9 cellular contexts compared by ENCODE assay signal in genomic region chr9:35910613-35911488, GRCh38. TPM values are rescaled to one million over a fixed set of nuclear protein-coding genes. Genes with fewer than 3 reads are reported as not detected.
DNase-seq lines count a peak whose midpoint lies in the region; ATAC-seq, FAIRE-seq and TF ChIP-seq lines count a peak whose summit lies in the region.
"Had no signal": no experiment of that assay in that cellular context is flagged by ENCODE, and none has a peak within 500 bp of the region (broad histone marks: within the 10 kb centered on the region; RNA-seq: fewer than 3 reads in every experiment).

No MANE protein-coding gene starts in this region.

- H3K9ac ChIP-seq in K562 (ENCODE audit: insufficient read depth in 1 of 2, low read depth in 2 of 2, low read length in 2 of 2): no peak overlapping the region

- no peak overlapping the region for H3K4me2 ChIP-seq in K562 (ENCODE audit: insufficient read depth, low read length)

- ATAC-seq in K562 (peak; percentile 15; the same call in 1 of the 3 replicates), left lobe of liver (peak; percentile 65), GM19324 (IDR thresholded peaks at IDR 0.05; ENCODE audit: low FRiP score, unreplicated experiment) (no peak)

- in situ Hi-C loops in Caki2 (cut with HindIII; ENCODE audit: low pct_unique_long_range_greater_than_20kb, low sequenced_read_pairs) (no loop called here), K562 (cut with MboI) (no loop called here)

- WGBS in K562 (ENCODE audit: insufficient coverage, low coverage, missing lambda C conversion rate): 58% methylated on average over 8 of the region's 15 CpGs
- 75 to 76% methylated on average over 15 of the region's 15 CpGs for WGBS in thyroid gland, 2 donors

- CTCF ChIA-PET in K562 (lab: Yijun Ruan, JAX; ENCODE audit: low intra/inter-chr PET ratio): interaction anchor here (0.5 to 1.4 kb wide), 3 partner anchors 35 to 839 kb away, joined by 3 to 5 read pairs (median 3); no protein-coding TSS in a partner anchor

- TF ChIP-seq EP300 in K562 (IDR thresholded peaks at IDR 0.05; ENCODE audit: low read length): no peak

- no peaks in the 10 kb centered on the region for H3K36me3 ChIP-seq in SJCRH30
- H3K36me3 ChIP-seq in K562 (ENCODE audit: control insufficient read depth, insufficient read depth, low read length): no peaks in the 10 kb centered on the region
- no peaks in the 10 kb centered on the region for H3K36me3 ChIP-seq in thyroid gland

- peak; percentile 52 for DNase-seq in Caki2 (ENCODE audit: low read depth)
- DNase-seq in HuH-7.5 (ENCODE audit: low spot score): peak; percentile 56
- DNase-seq in SJCRH30: peak; percentile 37 to 57
- peak in 3 of 4 experiments; percentile 31 to 44 (median 32) for DNase-seq in K562 (ENCODE audit: extremely low read depth in 1 of 4, low spot score in 3 of 4)
- peak; percentile 67 for DNase-seq in left lobe of liver (ENCODE audit: low spot score)
- peak in 1 of 2 donors; percentile 18 for DNase-seq in thyroid gland
- DNase-seq in cerebellar nuclear complex (lab: John Stamatoyannopoulos, UW): no peak

- H3K79me2 ChIP-seq in K562 (ENCODE audit: control insufficient read depth, insufficient read depth, low read length): no peaks in the 10 kb centered on the region

- H3K27ac ChIP-seq in SJCRH30 (no peak overlapping the region), K562 (ENCODE audit: extremely low read depth, low read depth, low read length) (no peak overlapping the region; the same call in 2 of the 3 replicates), thyroid gland (peak overlapping the region in 2 of 3 donors; percentile 96 to 97)

- no peak for FAIRE-seq in K562 (lab: Jason Lieb, UNC)

- peak; percentile 14 to 42; a peak in 2 of 4 replicates for TF ChIP-seq RAD21 in K562 (CRISPR knock-in tag; conservative IDR thresholded peaks at IDR 0.05 in 1 of 2, IDR thresholded peaks at IDR 0.05 in 1 of 2)

- H3K4me3 ChIP-seq in SJCRH30 (no peak overlapping the region), K562 (no peak overlapping the region), thyroid gland (replicated peaks in 1 of 3) (no peak overlapping the region)

- no TSS peak for BruUV-seq in K562 (replicated peaks; lab: Mats Ljungman, UMichigan)

- POLR2A ChIA-PET in K562 (lab: Yijun Ruan, JAX): interaction anchor here (0.6 to 1.3 kb wide), 4 partner anchors 8 to 151 kb away, joined by 3 to 4 read pairs (median 4); no protein-coding TSS in a partner anchor

- H3K9me1 ChIP-seq in K562 (ENCODE audit: control insufficient read depth, insufficient read depth, low read length): no peaks in the 10 kb centered on the region

- intact Hi-C loops in K562 (cut with micrococcal nuclease) (no loop called here), thyroid gland (cut with DNase I) (no loop called here)

- H3K9me3 ChIP-seq in SJCRH30 (replicated peaks): no peaks in the 10 kb centered on the region
- H3K9me3 ChIP-seq in K562 (replicated peaks; ENCODE audit: control insufficient read depth, insufficient read depth, low read depth, low read length): no peaks in the 10 kb centered on the region
- no peaks in the 10 kb centered on the region for H3K9me3 ChIP-seq in thyroid gland

- H4K20me1 ChIP-seq in K562 (replicated peaks; ENCODE audit: control insufficient read depth, insufficient read depth, low read length): no peaks in the 10 kb centered on the region

- TF ChIP-seq CTCF in K562 (IDR thresholded peaks at IDR 0.05 in 2 of 3, conservative IDR thresholded peaks at IDR 0.05 in 1 of 3; ENCODE audit: insufficient read depth in 2 of 3, low read depth in 1 of 3, low read length in 3 of 3) (peak; percentile 39 to 55 (median 49); a peak in 5 of 6 replicates), thyroid gland (IDR thresholded peaks at IDR 0.05) (peak in 2 of 6 experiments; percentile 28 to 29)

- H3K27me3 ChIP-seq in SJCRH30 (no peaks in the 10 kb centered on the region), K562 (ENCODE audit: control insufficient read depth in 2 of 2, insufficient read depth in 2 of 2, low read length in 2 of 2) (no peaks in the 10 kb centered on the region), thyroid gland (no peaks in the 10 kb centered on the region)

- H2AFZ ChIP-seq in K562 (ENCODE audit: low read depth, low read length): peak overlapping the region; percentile 46

- TF ChIP-seq POLR2A in K562 (conservative IDR thresholded peaks at IDR 0.05) (no peak), thyroid gland (IDR thresholded peaks at IDR 0.05) (no peak)

- H3K4me1 ChIP-seq in SJCRH30: peaks cover 33% of the 10 kb centered on the region
- peaks cover 25 to 54% of the 10 kb centered on the region in 2 experiments; a peak in 4 of 5 replicates for H3K4me1 ChIP-seq in K562 (replicated peaks in 1 of 2; ENCODE audit: control insufficient read depth in 2 of 2, insufficient read depth in 2 of 2, low read length in 2 of 2)
- peaks cover 47 to 70% of the 10 kb centered on the region in 2 donors for H3K4me1 ChIP-seq in thyroid gland

RNA-seq across cellular contexts. Expression of gene SPAAR, which starts 1.6 kb away (rescaled TPM):
- total RNA-seq in Caki2 (2014; rRNA removed; shearing (Covaris generic); ENCODE audit: low replicate concordance): not detected in 2 replicates
- total RNA-seq in SJCRH30 (2014; rRNA removed; shearing (Covaris generic)): 0.12 and 0.18 TPM in 2 replicates
- total RNA-seq in K562 (2011; cell fraction: chromatin; rRNA removed; ENCODE audit: low replicate concordance): not detected in 2 replicates
- total RNA-seq in K562 (2011; cell fraction: nucleolus; rRNA removed): not detected in 2 replicates
- total RNA-seq in K562 (2011; cell fraction: nucleoplasm; rRNA removed): not detected in 2 replicates
- total RNA-seq in K562 (2014; rRNA removed) (not detected in 2 replicates), K562 (2014; rRNA removed; fragmentation: Illumina TruSeq; extraction: Trizol) (not detected in 2 replicates), K562 (2015; rRNA removed; fragmentation: Illumina TruSeq; extraction: Trizol) (not detected in 2 replicates), K562 (2021) (not detected in 2 replicates), left lobe of liver (1.1 TPM), thyroid gland (1 to 10 TPM; 2.1 to 8.1 (median 3.6) TPM)
- polyA plus RNA-seq in K562 (2011; rRNA removed) (not detected in 2 replicates), K562 (2014; fragmentation: Illumina TruSeq; extraction: Trizol) (not detected in 2 replicates), K562 (2014; fragmentation: Nextera tagmentation; extraction: Ambion mirVana) (not detected), K562 (2014; rRNA removed) (not detected in 2 replicates)
- not detected in 2 replicates for polyA plus RNA-seq in K562 (2011; cell fraction: cytosol; rRNA removed)
- polyA plus RNA-seq in K562 (2011; cell fraction: nucleus; rRNA removed): not detected in 2 replicates
- not detected in 2 replicates for polyA plus RNA-seq in K562 (2012)
- polyA minus RNA-seq in K562 (2011; rRNA and poly(A)+ RNA removed): 0.15 TPM in 1 of 2 replicates, not detected in the other
- polyA minus RNA-seq in K562 (2011; cell fraction: cytosol; rRNA and poly(A)+ RNA removed): not detected in 2 replicates
- polyA minus RNA-seq in K562 (2011; cell fraction: nucleus; rRNA and poly(A)+ RNA removed): not detected in 2 replicates
- total RNA-seq: T-helper 2 cell treated with Interferon-gamma antibody and Interleukin-4, amounts not matched to agents 100 ng/mL and 5 ng/mL, for 36 hours had no signal

RNA-seq across cellular contexts. Expression of gene HRCT1, which starts 4.8 kb away (rescaled TPM):
- total RNA-seq in Caki2 (2014; rRNA removed; shearing (Covaris generic); ENCODE audit: low replicate concordance): 26.7 and 36.7 TPM in 2 replicates
- 0.48 TPM in 1 of 2 replicates, not detected in the other for total RNA-seq in SJCRH30 (2014; rRNA removed; shearing (Covaris generic))
- 0.35 TPM in 1 of 2 replicates, not detected in the other for total RNA-seq in K562 (2011; cell fraction: chromatin; rRNA removed; ENCODE audit: low replicate concordance)
- not detected in 2 replicates for total RNA-seq in K562 (2011; cell fraction: nucleolus; rRNA removed)
- total RNA-seq in K562 (2011; cell fraction: nucleoplasm; rRNA removed): not detected in 2 replicates
- total RNA-seq in K562 (2014; rRNA removed): not detected in 2 replicates
- not detected in 2 replicates for total RNA-seq in K562 (2014; rRNA removed; fragmentation: Illumina TruSeq; extraction: Trizol)
- not detected in 2 replicates for total RNA-seq in K562 (2015; rRNA removed; fragmentation: Illumina TruSeq; extraction: Trizol)
- not detected in 2 replicates for total RNA-seq in K562 (2021)
- polyA plus RNA-seq in K562 (2011; rRNA removed): 0.08 and 0.40 TPM in 2 replicates
- polyA plus RNA-seq in K562 (2011; cell fraction: cytosol; rRNA removed): 0.07 and 0.27 TPM in 2 replicates
- 0.28 TPM in 1 of 2 replicates, not detected in the other for polyA plus RNA-seq in K562 (2011; cell fraction: nucleus; rRNA removed)
- not detected in 2 replicates for polyA plus RNA-seq in K562 (2012)
- not detected in 2 replicates for polyA plus RNA-seq in K562 (2014; fragmentation: Illumina TruSeq; extraction: Trizol)
- polyA plus RNA-seq in K562 (2014; fragmentation: Nextera tagmentation; extraction: Ambion mirVana): not detected
- polyA plus RNA-seq in K562 (2014; rRNA removed): not detected in 2 replicates
- not detected in 2 replicates for polyA minus RNA-seq in K562 (2011; rRNA and poly(A)+ RNA removed)
- polyA minus RNA-seq in K562 (2011; cell fraction: cytosol; rRNA and poly(A)+ RNA removed): not detected in 2 replicates
- 0.33 TPM in 1 of 2 replicates, not detected in the other for polyA minus RNA-seq in K562 (2011; cell fraction: nucleus; rRNA and poly(A)+ RNA removed)
- total RNA-seq in left lobe of liver: 0.96 TPM
- 10 to 100 TPM in 1 of 4 donors, 1 to 10 TPM in 2, under 1 TPM in 1; 0.81 to 11.8 (median 3.3) TPM for total RNA-seq in thyroid gland
- total RNA-seq: T-helper 2 cell treated with Interferon-gamma antibody and Interleukin-4, amounts not matched to agents 100 ng/mL and 5 ng/mL, for 36 hours had no signal

RNA-seq across cellular contexts. Expression of gene OR13J1, which starts 40.6 kb away (rescaled TPM):
- not detected in 2 replicates for total RNA-seq in Caki2 (2014; rRNA removed; shearing (Covaris generic); ENCODE audit: low replicate concordance)
- not detected in 2 replicates for total RNA-seq in SJCRH30 (2014; rRNA removed; shearing (Covaris generic))
- not detected in 2 replicates for total RNA-seq in K562 (2011; cell fraction: chromatin; rRNA removed; ENCODE audit: low replicate concordance)
- total RNA-seq in K562 (2011; cell fraction: nucleolus; rRNA removed): not detected in 2 replicates
- not detected in 2 replicates for total RNA-seq in K562 (2011; cell fraction: nucleoplasm; rRNA removed)
- not detected in 2 replicates for total RNA-seq in K562 (2014; rRNA removed)
- total RNA-seq in K562 (2014; rRNA removed; fragmentation: Illumina TruSeq; extraction: Trizol): not detected in 2 replicates
- total RNA-seq in K562 (2015; rRNA removed; fragmentation: Illumina TruSeq; extraction: Trizol): not detected in 2 replicates
- not detected in 2 replicates for total RNA-seq in K562 (2021)
- not detected in 2 replicates for polyA plus RNA-seq in K562 (2011; rRNA removed)
- not detected in 2 replicates for polyA plus RNA-seq in K562 (2011; cell fraction: cytosol; rRNA removed)
- not detected in 2 replicates for polyA plus RNA-seq in K562 (2011; cell fraction: nucleus; rRNA removed)
- polyA plus RNA-seq in K562 (2012): not detected in 2 replicates
- polyA plus RNA-seq in K562 (2014; fragmentation: Illumina TruSeq; extraction: Trizol): not detected in 2 replicates
- not detected for polyA plus RNA-seq in K562 (2014; fragmentation: Nextera tagmentation; extraction: Ambion mirVana)
- polyA plus RNA-seq in K562 (2014; rRNA removed): not detected in 2 replicates
- not detected in 2 replicates for polyA minus RNA-seq in K562 (2011; rRNA and poly(A)+ RNA removed)
- polyA minus RNA-seq in K562 (2011; cell fraction: cytosol; rRNA and poly(A)+ RNA removed): not detected in 2 replicates
- polyA minus RNA-seq in K562 (2011; cell fraction: nucleus; rRNA and poly(A)+ RNA removed): not detected in 2 replicates
- total RNA-seq in left lobe of liver: not detected
- not detected for total RNA-seq in thyroid gland
- total RNA-seq: T-helper 2 cell treated with Interferon-gamma antibody and Interleukin-4, amounts not matched to agents 100 ng/mL and 5 ng/mL, for 36 hours had no signal

RNA-seq across cellular contexts. Expression of gene OR2S2, which starts 47.1 kb away (rescaled TPM):
- total RNA-seq in Caki2 (2014; rRNA removed; shearing (Covaris generic); ENCODE audit: low replicate concordance): not detected in 2 replicates
- not detected in 2 replicates for total RNA-seq in SJCRH30 (2014; rRNA removed; shearing (Covaris generic))
- total RNA-seq in K562 (2011; cell fraction: chromatin; rRNA removed; ENCODE audit: low replicate concordance): not detected in 2 replicates
- total RNA-seq in K562 (2011; cell fraction: nucleolus; rRNA removed): not detected in 2 replicates
- total RNA-seq in K562 (2011; cell fraction: nucleoplasm; rRNA removed): not detected in 2 replicates
- not detected in 2 replicates for total RNA-seq in K562 (2014; rRNA removed)
- total RNA-seq in K562 (2014; rRNA removed; fragmentation: Illumina TruSeq; extraction: Trizol): not detected in 2 replicates
- total RNA-seq in K562 (2015; rRNA removed; fragmentation: Illumina TruSeq; extraction: Trizol): not detected in 2 replicates
- not detected in 2 replicates for total RNA-seq in K562 (2021)
- polyA plus RNA-seq in K562 (2011; rRNA removed): not detected in 2 replicates
- polyA plus RNA-seq in K562 (2011; cell fraction: cytosol; rRNA removed): not detected in 2 replicates
- not detected in 2 replicates for polyA plus RNA-seq in K562 (2011; cell fraction: nucleus; rRNA removed)
- not detected in 2 replicates for polyA plus RNA-seq in K562 (2012)
- not detected in 2 replicates for polyA plus RNA-seq in K562 (2014; fragmentation: Illumina TruSeq; extraction: Trizol)
- not detected for polyA plus RNA-seq in K562 (2014; fragmentation: Nextera tagmentation; extraction: Ambion mirVana)
- not detected in 2 replicates for polyA plus RNA-seq in K562 (2014; rRNA removed)
- polyA minus RNA-seq in K562 (2011; rRNA and poly(A)+ RNA removed): not detected in 2 replicates
- not detected in 2 replicates for polyA minus RNA-seq in K562 (2011; cell fraction: cytosol; rRNA and poly(A)+ RNA removed)
- not detected in 2 replicates for polyA minus RNA-seq in K562 (2011; cell fraction: nucleus; rRNA and poly(A)+ RNA removed)
- total RNA-seq in left lobe of liver: not detected
- not detected for total RNA-seq in thyroid gland
- total RNA-seq: T-helper 2 cell treated with Interferon-gamma antibody and Interleukin-4, amounts not matched to agents 100 ng/mL and 5 ng/mL, for 36 hours had no signal

Comparison
In these comparisons a context has a peak if more than half of its experiments do, and no peak if none do; other contexts are left out.
1. DNase-seq: peak in Caki2 (single experiment), HuH-7.5 (single experiment), SJCRH30 (2 of 2), K562 (3 of 4) and left lobe of liver (single experiment); none in cerebellar nuclear complex (0 of 2).
2. H3K27ac ChIP-seq: peak in thyroid gland (2 of 3); none in SJCRH30 (single experiment) and K562 (single experiment).